ENCODE assay signal across 24 cellular contexts in the genomic region with DNA sequence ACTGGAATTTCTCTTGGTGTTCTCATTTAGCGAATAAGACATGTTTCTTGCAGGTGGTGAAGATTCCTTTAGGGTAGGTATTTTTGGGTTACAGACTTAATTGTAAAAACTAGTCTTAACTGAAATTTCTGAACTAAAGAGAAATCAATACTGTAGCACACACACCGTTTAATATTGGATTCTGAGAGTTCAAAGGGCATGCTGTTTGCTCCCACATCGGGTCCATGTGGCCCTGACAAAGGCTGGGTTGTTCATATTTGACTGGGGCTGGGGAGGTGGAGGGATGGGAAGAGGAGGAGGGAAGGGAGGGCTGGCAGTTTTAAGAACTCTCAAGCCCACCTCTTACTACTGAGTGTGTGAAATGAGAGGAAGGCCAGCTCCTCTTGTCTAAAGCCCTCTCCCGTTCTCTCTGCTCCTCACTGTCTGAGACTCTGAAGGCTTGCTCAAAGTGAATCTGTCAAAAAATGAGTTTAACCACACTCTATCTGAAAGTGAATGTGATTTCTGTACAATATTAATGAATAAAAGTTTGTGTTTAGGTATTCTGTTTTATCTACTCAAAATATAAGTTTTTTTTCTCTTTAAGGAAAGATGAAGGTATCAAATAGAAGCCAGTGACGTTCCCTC. TPM values are rescaled to one million over a fixed set of nuclear protein-coding genes. Genes with fewer than 3 reads are reported as not detected.
A peak's percentile ranks its signal among the peaks of the same experiment; 100 is the strongest.
DNase-seq lines count a peak whose midpoint lies in the region; ATAC-seq and TF ChIP-seq lines count a peak whose summit lies in the region.
"Had no signal": no experiment of that assay in that cellular context is flagged by ENCODE, and none has a peak within 500 bp of the region (broad histone marks: within the 10 kb centered on the region; RNA-seq: fewer than 3 reads in every experiment).

No MANE protein-coding gene starts in this region.

- H3K36me3 Mint-ChIP-seq in activated CD4-positive, alpha-beta memory T cell treated with anti-CD3 and anti-CD28 coated beads for 36 hours: peaks cover 23% of the 10 kb centered on the region
- H3K36me3 Mint-ChIP-seq in activated CD4-positive, alpha-beta memory T cell treated with anti-CD3 and anti-CD28 coated beads, Interleukin-2, amount 10 ng/mL, durations not matched to agents 7 days and 5 days (ENCODE audit: low read depth): peaks cover 17% of the 10 kb centered on the region
- peaks cover 73% of the 10 kb centered on the region for H3K36me3 Mint-ChIP-seq in CD8-positive, alpha-beta T cell
- H3K36me3 Mint-ChIP-seq in activated naive CD8-positive, alpha-beta T cell treated with anti-CD3 and anti-CD28 coated beads for 36 hours: peaks cover 9% of the 10 kb centered on the region
- peaks cover 2 to 57% (median 35%) of the 10 kb centered on the region in 5 donors for H3K36me3 Mint-ChIP-seq in naive thymus-derived CD4-positive, alpha-beta T cell
- H3K36me3 Mint-ChIP-seq in CD14-positive monocyte: peaks cover 78 to 96% of the 10 kb centered on the region in 2 donors

- ATAC-seq in CD8-positive, alpha-beta T cell: no peak
- ATAC-seq in naive thymus-derived CD4-positive, alpha-beta T cell: no peak
- no peak for ATAC-seq in HG03280 (IDR thresholded peaks at IDR 0.05; ENCODE audit: unreplicated experiment)
- ATAC-seq: gastroesophageal sphincter, GM23338 had no signal

- peaks cover 9% of the 10 kb centered on the region for H3K36me3 ChIP-seq in CD8-positive, alpha-beta T cell (ENCODE audit: insufficient read depth, low read length)
- peaks cover 5 to 57% (median 12%) of the 10 kb centered on the region in 3 experiments for H3K36me3 ChIP-seq in naive thymus-derived CD4-positive, alpha-beta T cell (ENCODE audit: control insufficient read depth in 2 of 3, insufficient read depth in 3 of 3, low read length in 3 of 3)
- H3K36me3 ChIP-seq: WERI-Rb-1 had no signal

- no peak overlapping the region for H3K27ac ChIP-seq in CD8-positive, alpha-beta T cell (ENCODE audit: low read depth, low read length)
- peak overlapping the region; percentile 48 for H3K27ac ChIP-seq in naive thymus-derived CD4-positive, alpha-beta T cell (ENCODE audit: low read depth, low read length)
- H3K27ac ChIP-seq: adrenal gland, hepatocyte, transverse colon, WERI-Rb-1 had no signal

- no peaks in the 10 kb centered on the region for H3K9me3 ChIP-seq in CD8-positive, alpha-beta T cell (ENCODE audit: low read length)
- no peaks in the 10 kb centered on the region for H3K9me3 ChIP-seq in naive thymus-derived CD4-positive, alpha-beta T cell (ENCODE audit: control insufficient read depth in 2 of 3, low read length in 3 of 3)
- H3K9me3 ChIP-seq: adrenal gland, Caco-2, gastroesophageal sphincter, transverse colon had no signal

- no peak overlapping the region for H3K4me3 Mint-ChIP-seq in activated CD4-positive, alpha-beta memory T cell treated with anti-CD3 and anti-CD28 coated beads for 36 hours
- no peak overlapping the region for H3K4me3 Mint-ChIP-seq in activated CD4-positive, alpha-beta memory T cell treated with anti-CD3 and anti-CD28 coated beads, Interleukin-2, amount 10 ng/mL, durations not matched to agents 7 days and 5 days
- H3K4me3 Mint-ChIP-seq in CD8-positive, alpha-beta T cell: no peak overlapping the region
- H3K4me3 Mint-ChIP-seq in activated naive CD8-positive, alpha-beta T cell treated with anti-CD3 and anti-CD28 coated beads for 36 hours: no peak overlapping the region
- peak overlapping the region in 6 of 10 donors; percentile 7 to 65 (median 32) for H3K4me3 Mint-ChIP-seq in naive thymus-derived CD4-positive, alpha-beta T cell
- no peak overlapping the region for H3K4me3 Mint-ChIP-seq in CD14-positive monocyte
- H3K4me3 Mint-ChIP-seq: activated T-helper 1 cell treated with anti-CD3 and anti-CD28 coated beads, Interleukin-12 subunit alpha, Interleukin-12 subunit beta, Interleukin-2, Interleukin-4 antibody, amounts not matched to agents 30 ng/mL and 10 ng/mL and 1 ng/mL, durations not matched to agents 14 hours and 24 hours and 36 hours; brain; GM23338 had no signal

- DNase-seq in activated CD4-positive, alpha-beta memory T cell treated with anti-CD3 and anti-CD28 coated beads for 36 hours: no peak
- DNase-seq in activated CD4-positive, alpha-beta memory T cell treated with anti-CD3 and anti-CD28 coated beads, Interleukin-2, amount 10 ng/mL, durations not matched to agents 7 days and 5 days: no peak
- DNase-seq in CD8-positive, alpha-beta T cell: no peak
- no peak for DNase-seq in activated naive CD8-positive, alpha-beta T cell treated with anti-CD3 and anti-CD28 coated beads for 36 hours
- no peak for DNase-seq in naive thymus-derived CD4-positive, alpha-beta T cell
- no peak for DNase-seq in pons (ENCODE audit: low spot score)
- no peak for DNase-seq in CD14-positive monocyte (ENCODE audit: low spot score)
- DNase-seq: adrenal gland, Caco-2, DMS79, GDM1, mammary epithelial cell, NCI-H1436, NCI-H2107, NCI-H82, RPMI8226, transverse colon, WERI-Rb-1 had no signal

- no peaks in the 10 kb centered on the region for H3K27me3 Mint-ChIP-seq in activated CD4-positive, alpha-beta memory T cell treated with anti-CD3 and anti-CD28 coated beads for 36 hours
- H3K27me3 Mint-ChIP-seq in activated CD4-positive, alpha-beta memory T cell treated with anti-CD3 and anti-CD28 coated beads, Interleukin-2, amount 10 ng/mL, durations not matched to agents 7 days and 5 days: no peaks in the 10 kb centered on the region
- no peaks in the 10 kb centered on the region for H3K27me3 Mint-ChIP-seq in CD8-positive, alpha-beta T cell (ENCODE audit: low read depth)
- no peaks in the 10 kb centered on the region for H3K27me3 Mint-ChIP-seq in activated naive CD8-positive, alpha-beta T cell treated with anti-CD3 and anti-CD28 coated beads for 36 hours
- no peaks in the 10 kb centered on the region for H3K27me3 Mint-ChIP-seq in naive thymus-derived CD4-positive, alpha-beta T cell
- H3K27me3 Mint-ChIP-seq in CD14-positive monocyte (ENCODE audit: low read depth in 3 of 3): no peaks in the 10 kb centered on the region
- H3K27me3 Mint-ChIP-seq: brain had no signal

- H3K4me1 ChIP-seq in CD8-positive, alpha-beta T cell (ENCODE audit: insufficient read depth, low read length): no peaks in the 10 kb centered on the region
- H3K4me1 ChIP-seq in naive thymus-derived CD4-positive, alpha-beta T cell (ENCODE audit: control insufficient read depth in 2 of 2, insufficient read depth in 2 of 2, low read length in 2 of 2): peaks cover 0 to 6% of the 10 kb centered on the region in 2 donors
- H3K4me1 ChIP-seq: adrenal gland, Caco-2, gastroesophageal sphincter, transverse colon had no signal

- intact Hi-C loops in activated CD4-positive, alpha-beta memory T cell treated with anti-CD3 and anti-CD28 coated beads for 36 hours (cut with micrococcal nuclease): no loop called here
- intact Hi-C loops in CD8-positive, alpha-beta T cell (cut with DNase I, micrococcal nuclease): loop anchor here in 1 of 2 experiments (10.0 kb wide), 1 partner anchor 585 kb away; no protein-coding TSS in a partner anchor
- intact Hi-C loops in naive thymus-derived CD4-positive, alpha-beta T cell (cut with micrococcal nuclease): loop anchor here in 1 of 2 donors (5.0 kb wide), 1 partner anchor 73 kb away; no protein-coding TSS in a partner anchor
- intact Hi-C loops in CD14-positive monocyte (cut with micrococcal nuclease): no loop called here

- TF ChIP-seq CTCF in CD8-positive, alpha-beta T cell (IDR thresholded peaks at IDR 0.05): no peak
- no peak for TF ChIP-seq CTCF in CD14-positive monocyte (IDR thresholded peaks at IDR 0.05)

- no peaks in the 10 kb centered on the region for H3K9me3 Mint-ChIP-seq in activated CD4-positive, alpha-beta memory T cell treated with anti-CD3 and anti-CD28 coated beads for 36 hours
- H3K9me3 Mint-ChIP-seq in activated CD4-positive, alpha-beta memory T cell treated with anti-CD3 and anti-CD28 coated beads, Interleukin-2, amount 10 ng/mL, durations not matched to agents 7 days and 5 days: no peaks in the 10 kb centered on the region
- H3K9me3 Mint-ChIP-seq in CD8-positive, alpha-beta T cell: no peaks in the 10 kb centered on the region
- no peaks in the 10 kb centered on the region for H3K9me3 Mint-ChIP-seq in activated naive CD8-positive, alpha-beta T cell treated with anti-CD3 and anti-CD28 coated beads for 36 hours
- H3K9me3 Mint-ChIP-seq in naive thymus-derived CD4-positive, alpha-beta T cell: no peaks in the 10 kb centered on the region
- H3K9me3 Mint-ChIP-seq in CD14-positive monocyte: no peaks in the 10 kb centered on the region
- H3K9me3 Mint-ChIP-seq: activated T-helper 1 cell treated with anti-CD3 and anti-CD28 coated beads, Interleukin-12 subunit alpha, Interleukin-12 subunit beta, Interleukin-2, Interleukin-4 antibody, amounts not matched to agents 30 ng/mL and 10 ng/mL and 1 ng/mL, durations not matched to agents 14 hours and 24 hours and 36 hours; brain; GM23338 had no signal

- H3K4me3 ChIP-seq in CD8-positive, alpha-beta T cell (ENCODE audit: low read depth, low read length): no peak overlapping the region
- H3K4me3 ChIP-seq in naive thymus-derived CD4-positive, alpha-beta T cell (ENCODE audit: low read length): no peak overlapping the region
- H3K4me3 ChIP-seq: adrenal gland, gastroesophageal sphincter, GM23338, hepatocyte, transverse colon had no signal

- H3K27ac Mint-ChIP-seq in activated CD4-positive, alpha-beta memory T cell treated with anti-CD3 and anti-CD28 coated beads for 36 hours: peak overlapping the region; percentile 69
- H3K27ac Mint-ChIP-seq in activated CD4-positive, alpha-beta memory T cell treated with anti-CD3 and anti-CD28 coated beads, Interleukin-2, amount 10 ng/mL, durations not matched to agents 7 days and 5 days: no peak overlapping the region
- peak overlapping the region; percentile 58 for H3K27ac Mint-ChIP-seq in CD8-positive, alpha-beta T cell
- H3K27ac Mint-ChIP-seq in activated naive CD8-positive, alpha-beta T cell treated with anti-CD3 and anti-CD28 coated beads for 36 hours: peak overlapping the region; percentile 82
- peak overlapping the region in 8 of 9 donors; percentile 44 to 94 (median 86) for H3K27ac Mint-ChIP-seq in naive thymus-derived CD4-positive, alpha-beta T cell
- H3K27ac Mint-ChIP-seq in CD14-positive monocyte: no peak overlapping the region
- H3K27ac Mint-ChIP-seq: GM23338 had no signal

- peaks cover 16% of the 10 kb centered on the region for H3K4me1 Mint-ChIP-seq in activated CD4-positive, alpha-beta memory T cell treated with anti-CD3 and anti-CD28 coated beads for 36 hours (ENCODE audit: low read depth)
- peaks cover 9% of the 10 kb centered on the region for H3K4me1 Mint-ChIP-seq in activated CD4-positive, alpha-beta memory T cell treated with anti-CD3 and anti-CD28 coated beads, Interleukin-2, amount 10 ng/mL, durations not matched to agents 7 days and 5 days
- peaks cover 11% of the 10 kb centered on the region for H3K4me1 Mint-ChIP-seq in CD8-positive, alpha-beta T cell (ENCODE audit: low read depth)
- H3K4me1 Mint-ChIP-seq in activated naive CD8-positive, alpha-beta T cell treated with anti-CD3 and anti-CD28 coated beads for 36 hours: peaks cover 16% of the 10 kb centered on the region
- peaks cover 0 to 23% (median 16%) of the 10 kb centered on the region in 7 donors for H3K4me1 Mint-ChIP-seq in naive thymus-derived CD4-positive, alpha-beta T cell
- H3K4me1 Mint-ChIP-seq in CD14-positive monocyte: no peaks in the 10 kb centered on the region
- H3K4me1 Mint-ChIP-seq: brain, GM23338 had no signal

- POLR2A ChIA-PET in activated CD4-positive, alpha-beta memory T cell treated with anti-CD3 and anti-CD28 coated beads for 36 hours (lab: Charles Lee): no interaction called here
- POLR2A ChIA-PET in activated CD4-positive, alpha-beta memory T cell treated with anti-CD3 and anti-CD28 coated beads, Interleukin-2, amount 10 ng/mL, durations not matched to agents 7 days and 5 days (lab: Charles Lee): no interaction called here
- POLR2A ChIA-PET in CD8-positive, alpha-beta T cell (lab: Charles Lee): no interaction called here
- POLR2A ChIA-PET in naive thymus-derived CD4-positive, alpha-beta T cell (lab: Charles Lee): no interaction called here

- CTCF ChIA-PET in activated CD4-positive, alpha-beta memory T cell treated with anti-CD3 and anti-CD28 coated beads for 36 hours (lab: Charles Lee): no interaction called here
- CTCF ChIA-PET in activated CD4-positive, alpha-beta memory T cell treated with anti-CD3 and anti-CD28 coated beads, Interleukin-2, amount 10 ng/mL, durations not matched to agents 7 days and 5 days (lab: Charles Lee): no interaction called here
- CTCF ChIA-PET in CD8-positive, alpha-beta T cell (lab: Charles Lee): no interaction called here
- CTCF ChIA-PET in naive thymus-derived CD4-positive, alpha-beta T cell (lab: Charles Lee): no interaction called here

- no peaks in the 10 kb centered on the region for H3K27me3 ChIP-seq in CD8-positive, alpha-beta T cell (ENCODE audit: insufficient read depth, low read length)
- no peaks in the 10 kb centered on the region for H3K27me3 ChIP-seq in naive thymus-derived CD4-positive, alpha-beta T cell (ENCODE audit: control insufficient read depth in 2 of 2, insufficient read depth in 2 of 2, low read length in 2 of 2)
- H3K27me3 ChIP-seq: adrenal gland, gastroesophageal sphincter, hepatocyte, transverse colon had no signal

RNA-seq across cellular contexts. Expression of gene RHEB, which starts 40.0 kb away (rescaled TPM):
- total RNA-seq in activated CD4-positive, alpha-beta memory T cell treated with anti-CD3 and anti-CD28 coated beads for 36 hours: 10 to 100 TPM; 62.0 to 64.6 TPM
- total RNA-seq in activated CD4-positive, alpha-beta memory T cell treated with anti-CD3 and anti-CD28 coated beads, Interleukin-2, amount 10 ng/mL, durations not matched to agents 7 days and 5 days: 10 to 100 TPM; 82.8 to 85.1 TPM
- 10 to 100 TPM; 57.2 to 61.0 TPM for total RNA-seq in CD8-positive, alpha-beta T cell
- 10 to 100 TPM; 42.0 to 46.8 TPM for total RNA-seq in activated naive CD8-positive, alpha-beta T cell treated with anti-CD3 and anti-CD28 coated beads for 36 hours
- total RNA-seq in naive thymus-derived CD4-positive, alpha-beta T cell: 10 to 100 TPM; 31.2 to 62.6 (median 40.2) TPM
- polyA plus RNA-seq in naive thymus-derived CD4-positive, alpha-beta T cell: 10 to 100 TPM; 57.8 to 59.0 TPM
- 10 to 100 TPM; 95.8 to 96.1 TPM for polyA plus RNA-seq in CD14-positive monocyte

Comparison
In these comparisons a context has a peak if more than half of its experiments do, and no peak if none do; other contexts are left out.
1. H3K27ac Mint-ChIP-seq: peak in activated CD4-positive, alpha-beta memory T cell treated with anti-CD3 and anti-CD28 coated beads for 36 hours (single experiment), CD8-positive, alpha-beta T cell (single experiment), activated naive CD8-positive, alpha-beta T cell treated with anti-CD3 and anti-CD28 coated beads for 36 hours (single experiment) and naive thymus-derived CD4-positive, alpha-beta T cell (8 of 9); none in activated CD4-positive, alpha-beta memory T cell treated with anti-CD3 and anti-CD28 coated beads, Interleukin-2, amount 10 ng/mL, durations not matched to agents 7 days and 5 days (single experiment) and CD14-positive monocyte (0 of 7).
2. H3K4me3 Mint-ChIP-seq: peak in naive thymus-derived CD4-positive, alpha-beta T cell (6 of 10); none in activated CD4-positive, alpha-beta memory T cell treated with anti-CD3 and anti-CD28 coated beads for 36 hours (single experiment), activated CD4-positive, alpha-beta memory T cell treated with anti-CD3 and anti-CD28 coated beads, Interleukin-2, amount 10 ng/mL, durations not matched to agents 7 days and 5 days (single experiment), CD8-positive, alpha-beta T cell (single experiment), activated naive CD8-positive, alpha-beta T cell treated with anti-CD3 and anti-CD28 coated beads for 36 hours (single experiment) and CD14-positive monocyte (0 of 2).